29 cellular contexts compared by ENCODE assay signal in genomic region chr1:245058882-245059281, GRCh38.
A peak's percentile ranks its signal among the peaks of the same experiment; 100 is the strongest.
DNase-seq lines count a peak whose midpoint lies in the region; ATAC-seq, FAIRE-seq and TF ChIP-seq lines count a peak whose summit lies in the region.
"Had no signal": no experiment of that assay in that cellular context is flagged by ENCODE, and none has a peak within 500 bp of the region (broad histone marks: within the 10 kb centered on the region; RNA-seq: fewer than 3 reads in every experiment).

No MANE protein-coding gene starts in this region.

- TF ChIP-seq CTCF in GM23338 (conservative IDR thresholded peaks at IDR 0.05; ENCODE audit: low read depth in 2 of 2) (no peak), VCaP (conservative IDR thresholded peaks at IDR 0.05) (no peak), K562 (IDR thresholded peaks at IDR 0.05 in 2 of 3, conservative IDR thresholded peaks at IDR 0.05 in 1 of 3; ENCODE audit: insufficient read depth in 2 of 3, low read depth in 1 of 3, low read length in 3 of 3) (no peak), type B pancreatic cell (conservative IDR thresholded peaks at IDR 0.05) (no peak), MCF 10A (IDR thresholded peaks at IDR 0.05; ENCODE audit: unreplicated experiment) (no peak)

- no peaks in the 10 kb centered on the region for H3K36me3 ChIP-seq in GM23338 (ENCODE audit: insufficient read depth)
- no peaks in the 10 kb centered on the region for H3K36me3 ChIP-seq in HUES48 (ENCODE audit: control insufficient read depth, insufficient read depth, low read length)
- H3K36me3 ChIP-seq in K562 (ENCODE audit: control insufficient read depth, insufficient read depth, low read length), result no peaks in the 10 kb centered on the region
- H3K36me3 ChIP-seq: BE2C had no signal

- 85% methylated on average over 4 of the region's 4 CpGs for WGBS in K562 (ENCODE audit: insufficient coverage, low coverage, missing lambda C conversion rate)

- H3K27me3 Mint-ChIP-seq in GM23338 (ENCODE audit: insufficient read depth, low read depth, poor library complexity), result peaks cover 2% of the 10 kb centered on the region
- H3K27me3 Mint-ChIP-seq in type B pancreatic cell, result no peaks in the 10 kb centered on the region
- no peaks in the 10 kb centered on the region for H3K27me3 Mint-ChIP-seq in MCF 10A (ENCODE audit: insufficient read depth, unreplicated experiment)
- H3K27me3 Mint-ChIP-seq: CD4-positive, CD25-positive, alpha-beta regulatory T cell had no signal

- no peak for DNase-seq in GM23338 (ENCODE audit: low spot score)
- no peak for DNase-seq in K562 (ENCODE audit: extremely low read depth in 1 of 4, low spot score in 3 of 4)
- no peak for DNase-seq in type B pancreatic cell (ENCODE audit: extremely low spot score, unreplicated experiment)
- DNase-seq in MCF 10A (ENCODE audit: unreplicated experiment), result no peak
- DNase-seq: 8988T; ACHN; BE2C; C1 segment of cervical spinal cord; CD4-positive, alpha-beta memory T cell; CD4-positive, CD25-positive, alpha-beta regulatory T cell; CD8-positive, alpha-beta memory T cell; COR-L47; DMS 273 treated with DMSO at 0.1 percent for 48 hours; DMS153; DMS53; DMS79; DND-41; EL; GDM1 had no signal

- H3K4me3 Mint-ChIP-seq in GM23338, result no peak overlapping the region
- no peak overlapping the region for H3K4me3 Mint-ChIP-seq in type B pancreatic cell
- no peak overlapping the region for H3K4me3 Mint-ChIP-seq in MCF 10A (ENCODE audit: unreplicated experiment)
- H3K4me3 Mint-ChIP-seq: CD14-positive monocyte; CD4-positive, CD25-positive, alpha-beta regulatory T cell; CD8-positive, alpha-beta memory T cell had no signal

- H3K36me3 Mint-ChIP-seq in GM23338 (ENCODE audit: low read depth) (peaks cover 23% of the 10 kb centered on the region), type B pancreatic cell (peaks cover 5% of the 10 kb centered on the region), MCF 10A (ENCODE audit: insufficient read depth, unreplicated experiment) (peaks cover 4% of the 10 kb centered on the region)
- H3K36me3 Mint-ChIP-seq: CD4-positive, CD25-positive, alpha-beta regulatory T cell had no signal

- FAIRE-seq in K562 (lab: Jason Lieb, UNC), result no peak
- FAIRE-seq: A204.1, GM12878, GM12892, GM18507 had no signal

- TF ChIP-seq EP300 in K562 (IDR thresholded peaks at IDR 0.05; ENCODE audit: low read length), result no peak

- H3K4me2 ChIP-seq in GM23338 (no peak overlapping the region), K562 (ENCODE audit: insufficient read depth, low read length) (no peak overlapping the region)
- H3K4me2 ChIP-seq: BLaER1 had no signal

- H3K27ac Mint-ChIP-seq in GM23338 (peak overlapping the region; percentile 45; the same call in 1 of the 2 replicates), type B pancreatic cell (no peak overlapping the region), MCF 10A (ENCODE audit: low read depth, unreplicated experiment) (no peak overlapping the region)
- H3K27ac Mint-ChIP-seq: CD14-positive monocyte; CD4-positive, alpha-beta memory T cell; CD4-positive, CD25-positive, alpha-beta regulatory T cell had no signal

- H3K9me2 ChIP-seq in GM23338 (ENCODE audit: insufficient read depth), result no peaks in the 10 kb centered on the region

- TF ChIP-seq RAD21 in K562 (CRISPR knock-in tag; conservative IDR thresholded peaks at IDR 0.05 in 1 of 2, IDR thresholded peaks at IDR 0.05 in 1 of 2), result no peak

- H3K9me3 ChIP-seq in HUES48 (ENCODE audit: control insufficient read depth, insufficient read depth, low read length) (peaks cover 4% of the 10 kb centered on the region; the same call in 1 of the 2 replicates), K562 (replicated peaks; ENCODE audit: control insufficient read depth, insufficient read depth, low read depth, low read length) (no peaks in the 10 kb centered on the region)
- H3K9me3 ChIP-seq: BE2C, BLaER1 had no signal

- H3K27ac ChIP-seq in GM23338 (ENCODE audit: low read depth) (no peak overlapping the region), HUES48 (ENCODE audit: low read depth, low read length) (peak overlapping the region; percentile 86), VCaP (peak overlapping the region; percentile 90), K562 (ENCODE audit: extremely low read depth, low read depth, low read length) (no peak overlapping the region)
- H3K27ac ChIP-seq: BLaER1 had no signal

- no peaks in the 10 kb centered on the region for H3F3A ChIP-seq in GM23338 (replicated peaks; ENCODE audit: low read depth)

- in situ Hi-C loops in K562 (cut with MboI), result no loop called here

- H2AFZ ChIP-seq in GM23338, result no peak overlapping the region
- H2AFZ ChIP-seq in K562 (ENCODE audit: low read depth, low read length), result no peak overlapping the region

- H3K79me2 ChIP-seq in GM23338 (replicated peaks; ENCODE audit: insufficient read depth) (no peaks in the 10 kb centered on the region), K562 (ENCODE audit: control insufficient read depth, insufficient read depth, low read length) (no peaks in the 10 kb centered on the region)

- POLR2A ChIA-PET in K562 (lab: Yijun Ruan, JAX), result no interaction called here
- POLR2A ChIA-PET in MCF 10A (lab: Yijun Ruan, JAX), result interaction anchor here (0.5 to 1.7 kb wide), 2 partner anchors 9 to 133 kb away, joined by 3 to 5 read pairs; no protein-coding TSS in a partner anchor

- H4K20me1 ChIP-seq in GM23338 (replicated peaks; ENCODE audit: insufficient read depth), result no peaks in the 10 kb centered on the region
- H4K20me1 ChIP-seq in K562 (replicated peaks; ENCODE audit: control insufficient read depth, insufficient read depth, low read length), result no peaks in the 10 kb centered on the region
- H4K20me1 ChIP-seq: BLaER1 had no signal

- BruUV-seq in K562 (replicated peaks; lab: Mats Ljungman, UMichigan) (no TSS peak), MCF 10A (replicated peaks; lab: Mats Ljungman, UMichigan) (no TSS peak)

- no peak for ATAC-seq in GM23338
- ATAC-seq in K562, result no peak
- ATAC-seq in GM18907 (IDR thresholded peaks at IDR 0.05; ENCODE audit: unreplicated experiment), result no peak
- no peak for ATAC-seq in GM18519 (IDR thresholded peaks at IDR 0.05; ENCODE audit: low FRiP score, unreplicated experiment)
- ATAC-seq: GM12878 had no signal

- no peaks in the 10 kb centered on the region for H3K9me1 ChIP-seq in K562 (ENCODE audit: control insufficient read depth, insufficient read depth, low read length)

- H3K27me3 ChIP-seq in GM23338 (ENCODE audit: insufficient read depth) (no peaks in the 10 kb centered on the region), HUES48 (ENCODE audit: control insufficient read depth, insufficient read depth, low read length) (no peaks in the 10 kb centered on the region), K562 (ENCODE audit: control insufficient read depth in 2 of 2, insufficient read depth in 2 of 2, low read length in 2 of 2) (no peaks in the 10 kb centered on the region)
- H3K27me3 ChIP-seq: BE2C, BLaER1 had no signal

- peaks cover 30% of the 10 kb centered on the region for H3K4me1 ChIP-seq in GM23338 (ENCODE audit: insufficient read depth)
- peaks cover 29% of the 10 kb centered on the region for H3K4me1 ChIP-seq in HUES48 (ENCODE audit: control insufficient read depth, insufficient read depth, low read length)
- no peaks in the 10 kb centered on the region; a peak in 2 of 5 replicates for H3K4me1 ChIP-seq in K562 (replicated peaks in 1 of 2; ENCODE audit: control insufficient read depth in 2 of 2, insufficient read depth in 2 of 2, low read length in 2 of 2)
- H3K4me1 ChIP-seq: BE2C, BLaER1 had no signal

- H3K4me1 Mint-ChIP-seq in GM23338, result peaks cover 37% of the 10 kb centered on the region
- H3K4me1 Mint-ChIP-seq in type B pancreatic cell (ENCODE audit: unreplicated experiment), result peaks cover 21% of the 10 kb centered on the region
- no peaks in the 10 kb centered on the region for H3K4me1 Mint-ChIP-seq in MCF 10A (ENCODE audit: insufficient read depth, unreplicated experiment)
- H3K4me1 Mint-ChIP-seq: CD4-positive, CD25-positive, alpha-beta regulatory T cell; CD8-positive, alpha-beta memory T cell had no signal

- no peak overlapping the region for H3K4me3 ChIP-seq in GM23338
- no peak overlapping the region for H3K4me3 ChIP-seq in HUES48 (ENCODE audit: low read depth, low read length)
- no peak overlapping the region for H3K4me3 ChIP-seq in K562
- H3K4me3 ChIP-seq: BLaER1, GM12878 had no signal

- CTCF ChIA-PET in K562 (lab: Yijun Ruan, JAX; ENCODE audit: low intra/inter-chr PET ratio) (no interaction called here), MCF 10A (lab: Yijun Ruan, JAX) (interaction anchor here (0.8 to 5.5 kb wide), 3 partner anchors 9 to 16 kb away, joined by 3 to 49 read pairs (median 5); no protein-coding TSS in a partner anchor)

- no peak for TF ChIP-seq POLR2A in K562 (conservative IDR thresholded peaks at IDR 0.05)

- intact Hi-C loops in K562 (cut with micrococcal nuclease), result no loop called here
- intact Hi-C loops in MCF 10A (cut with micrococcal nuclease), result no loop called here

- H3K9me3 Mint-ChIP-seq in GM23338 (peaks cover 16% of the 10 kb centered on the region), type B pancreatic cell (no peaks in the 10 kb centered on the region), MCF 10A (ENCODE audit: unreplicated experiment) (no peaks in the 10 kb centered on the region)
- H3K9me3 Mint-ChIP-seq: CD4-positive, alpha-beta memory T cell; CD4-positive, CD25-positive, alpha-beta regulatory T cell; CD8-positive, alpha-beta memory T cell had no signal

- H3K9ac ChIP-seq in HUES48 (ENCODE audit: low read depth, low read length) (no peak overlapping the region), K562 (ENCODE audit: insufficient read depth in 1 of 2, low read depth in 2 of 2, low read length in 2 of 2) (no peak overlapping the region)
- H3K9ac ChIP-seq: BLaER1 had no signal

TF ChIP-seq in GM23338, 12 proteins besides CTCF, POLR2A, EP300 and RAD21 (continues in another document):
- TF ChIP-seq ZNF114 (CRISPR knock-in tag; IDR thresholded peaks at IDR 0.05) (no peak), JUNB (IDR thresholded peaks at IDR 0.05; ENCODE audit: unreplicated experiment) (no peak), NANOG (IDR thresholded peaks at IDR 0.05; ENCODE audit: borderline replicate concordance) (no peak), ZNF331 (CRISPR knock-in tag; IDR thresholded peaks at IDR 0.05; ENCODE audit: low read depth) (no peak), EZH2phosphoT487 (IDR thresholded peaks at IDR 0.05; ENCODE audit: unreplicated experiment) (no peak), CREB1 (CRISPR knock-in tag; IDR thresholded peaks at IDR 0.05; ENCODE audit: low read depth) (no peak)

TF ChIP-seq in K562, 482 proteins besides CTCF, POLR2A, EP300 and RAD21:
- TF ChIP-seq RBM25 (IDR thresholded peaks at IDR 0.05; ENCODE audit: low read depth, low read length, severe bottlenecking) (peak; percentile 76), TCF15 (CRISPR knock-in tag; IDR thresholded peaks at IDR 0.05) (no peak), ETV5 (CRISPR knock-in tag; IDR thresholded peaks at IDR 0.05; ENCODE audit: low read depth) (no peak), GABPB2 (CRISPR knock-in tag; conservative IDR thresholded peaks at IDR 0.05) (no peak), KDM5B (IDR thresholded peaks at IDR 0.05; ENCODE audit: insufficient replicate concordance, low read depth, low read length) (no peak), SRSF3 (IDR thresholded peaks at IDR 0.05; ENCODE audit: insufficient read depth, low read length) (no peak)

Comparison
In these comparisons a context has a peak if more than half of its experiments do, and no peak if none do; other contexts are left out.
1. H3K27ac ChIP-seq: peak in HUES48 (single experiment) and VCaP (single experiment); none in GM23338 (single experiment) and K562 (single experiment).